Comparison of ENCODE assay signal across 21 cellular contexts in the genomic region with DNA sequence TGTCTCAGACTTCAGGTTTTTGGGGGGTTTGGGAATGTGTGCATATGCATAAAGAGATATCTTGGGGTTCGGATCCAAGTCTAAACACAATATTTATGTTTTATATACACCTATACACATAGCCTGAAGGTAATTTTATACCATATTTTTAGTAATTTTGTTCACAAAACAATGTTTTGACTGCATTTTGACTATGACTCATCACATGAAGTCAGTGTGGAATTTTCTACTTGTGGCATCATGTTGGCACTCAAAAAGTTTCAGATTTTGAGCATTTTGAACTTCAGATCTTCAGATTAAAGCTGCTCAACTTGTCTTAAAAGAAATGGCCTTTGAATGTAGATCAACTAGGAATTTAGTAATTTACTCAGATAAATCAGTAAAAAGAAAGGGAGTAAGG.
DNase-seq lines count a peak whose midpoint lies in the region; ATAC-seq, FAIRE-seq and TF ChIP-seq lines count a peak whose summit lies in the region.
"Had no signal": no experiment of that assay in that cellular context is flagged by ENCODE, and none has a peak within 500 bp of the region (broad histone marks: within the 10 kb centered on the region; RNA-seq: fewer than 3 reads in every experiment).

No MANE protein-coding gene starts in this region.

- H3K4me1 ChIP-seq in astrocyte (ENCODE audit: insufficient read depth, low read length) (peaks cover 11% of the 10 kb centered on the region), keratinocyte (ENCODE audit: control insufficient read depth, extremely low read depth, insufficient read depth, low read length) (peaks cover 20% of the 10 kb centered on the region), neuronal stem cell (ENCODE audit: control insufficient read depth in 2 of 2, insufficient read depth in 1 of 2, low read depth in 1 of 2, low read length in 2 of 2) (peaks cover 3 to 16% of the 10 kb centered on the region in 2 donors)
- H3K4me1 ChIP-seq: A549, BE2C had no signal

- TF ChIP-seq CTCF in astrocyte (IDR thresholded peaks at IDR 0.05; ENCODE audit: insufficient read depth, low read depth, low read length) (no peak), bronchial epithelial cell (IDR thresholded peaks at IDR 0.05; ENCODE audit: insufficient read depth, low read length, severe bottlenecking) (no peak), fibroblast of pulmonary artery (IDR thresholded peaks at IDR 0.05; ENCODE audit: low read length, missing control alignments) (no peak), keratinocyte (optimal IDR thresholded peaks at IDR 0.05 in 1 of 3, IDR thresholded peaks at IDR 0.05 in 1 of 3, conservative IDR thresholded peaks at IDR 0.05 in 1 of 3; ENCODE audit: extremely low read depth in 1 of 3, insufficient read depth in 2 of 3, low read length in 3 of 3) (no peak)

- ATAC-seq in GM18909 (IDR thresholded peaks at IDR 0.05; ENCODE audit: poor library complexity, unreplicated experiment) = no peak
- ATAC-seq: A549; CD8-positive, alpha-beta T cell had no signal

- peak overlapping the region; percentile 94 for H3K27ac Mint-ChIP-seq in astrocyte (ENCODE audit: unreplicated experiment)
- H3K27ac Mint-ChIP-seq: CD8-positive, alpha-beta T cell; HFFc6 had no signal

- H2BK120ac ChIP-seq in neuronal stem cell (ENCODE audit: low read depth, low read length) = no peak overlapping the region

- H2AK5ac ChIP-seq in neuronal stem cell (ENCODE audit: low read depth, low read length) = no peak overlapping the region

- no peak overlapping the region for H3K18ac ChIP-seq in neuronal stem cell (ENCODE audit: low read length)

- intact Hi-C loops in posterior vena cava (cut with DNase I) = no loop called here

- peaks cover 8% of the 10 kb centered on the region for H3K9me3 Mint-ChIP-seq in astrocyte (ENCODE audit: unreplicated experiment)

- peaks cover 31% of the 10 kb centered on the region for H3K4me1 Mint-ChIP-seq in astrocyte (ENCODE audit: low read depth, unreplicated experiment)

- no peak overlapping the region for H3K4me3 Mint-ChIP-seq in astrocyte (ENCODE audit: unreplicated experiment)
- H3K4me3 Mint-ChIP-seq: CD8-positive, alpha-beta T cell; HFFc6 had no signal

- H2BK5ac ChIP-seq in neuronal stem cell (ENCODE audit: low read length) = no peak overlapping the region

- H3K4ac ChIP-seq in neuronal stem cell (ENCODE audit: low read length) = no peak overlapping the region

- DNase-seq in astrocyte (ENCODE audit: low read depth) = peak; percentile 20
- peak; percentile 8 for DNase-seq in bronchial epithelial cell (ENCODE audit: low read depth)
- DNase-seq in fibroblast of pulmonary artery (ENCODE audit: low read depth) = peak; percentile 6
- DNase-seq in keratinocyte (ENCODE audit: low read depth, low spot score) = peak; percentile 15
- DNase-seq in NCI-H82 (lab: John Stamatoyannopoulos, UW) = no peak
- DNase-seq in neuronal stem cell (ENCODE audit: low spot score) = no peak
- no peak for DNase-seq in posterior vena cava (ENCODE audit: low spot score)
- DNase-seq: BE2C; CD8-positive, alpha-beta T cell; COR-L47; DMS153; DND-41; GDM1; HCEC 1CT; HFFc6 had no signal

- WGBS in neuronal stem cell (ENCODE audit: extremely low coverage in 2 of 2, insufficient read length in 2 of 2, insufficient replicate concordance in 1 of 2), 2 donors = no CpG with 5 or more reads among the region's 1 CpG

- H3K27me3 ChIP-seq in astrocyte (ENCODE audit: insufficient read depth, low read length) = no peaks in the 10 kb centered on the region
- no peaks in the 10 kb centered on the region for H3K27me3 ChIP-seq in bronchial epithelial cell (ENCODE audit: control insufficient read depth, insufficient read depth, low read length)
- H3K27me3 ChIP-seq in keratinocyte (ENCODE audit: control insufficient read depth, extremely low read depth, insufficient read depth, low read length) = no peaks in the 10 kb centered on the region
- no peaks in the 10 kb centered on the region for H3K27me3 ChIP-seq in neuronal stem cell (ENCODE audit: control insufficient read depth in 3 of 3, insufficient read depth in 3 of 3, low read depth in 1 of 3, low read length in 3 of 3)
- H3K27me3 ChIP-seq: BE2C had no signal

- FAIRE-seq in astrocyte (lab: Jason Lieb, UNC) = no peak
- no peak for FAIRE-seq in bronchial epithelial cell (lab: Jason Lieb, UNC)
- no peak for FAIRE-seq in keratinocyte (lab: Jason Lieb, UNC)
- FAIRE-seq: A549, D721Med, GM12892 had no signal

- no peak overlapping the region for H4K91ac ChIP-seq in neuronal stem cell (ENCODE audit: low read depth, low read length, poor library complexity)

- H4K20me1 ChIP-seq in astrocyte (ENCODE audit: insufficient read depth, low read length) = no peaks in the 10 kb centered on the region
- no peaks in the 10 kb centered on the region for H4K20me1 ChIP-seq in keratinocyte (ENCODE audit: control insufficient read depth, extremely low read depth, insufficient read depth, low read length)

- H3K4me3 ChIP-seq in astrocyte (ENCODE audit: insufficient read depth, low read depth, low read length) (no peak overlapping the region), bronchial epithelial cell (ENCODE audit: low read depth, low read length) (no peak overlapping the region), fibroblast of pulmonary artery (replicated peaks; ENCODE audit: low read depth, low read length) (no peak overlapping the region), keratinocyte (ENCODE audit: control insufficient read depth in 2 of 3, extremely low read depth in 1 of 3, insufficient read depth in 2 of 3, low read depth in 1 of 3, low read length in 3 of 3) (peak overlapping the region in 1 of 3 experiments; percentile 22), neuronal stem cell (ENCODE audit: low read length in 2 of 2) (no peak overlapping the region)
- H3K4me3 ChIP-seq: A549 had no signal

- no peak overlapping the region for H2AFZ ChIP-seq in astrocyte (ENCODE audit: low read depth, low read length)
- H2AFZ ChIP-seq in keratinocyte (ENCODE audit: control insufficient read depth, low read length) = peak overlapping the region; percentile 46
- H2AFZ ChIP-seq in neuronal stem cell (ENCODE audit: low read length) = no peak overlapping the region

- H3K4me2 ChIP-seq in astrocyte (ENCODE audit: low read length) = peak overlapping the region; percentile 24
- peak overlapping the region; percentile 48 for H3K4me2 ChIP-seq in keratinocyte (ENCODE audit: control insufficient read depth, extremely low read depth, insufficient read depth, low read depth, low read length)
- no peak overlapping the region for H3K4me2 ChIP-seq in neuronal stem cell (ENCODE audit: insufficient read depth, low read length, poor library complexity, severe bottlenecking)
- H3K4me2 ChIP-seq: A549 had no signal

- no peaks in the 10 kb centered on the region for H3K27me3 Mint-ChIP-seq in astrocyte (ENCODE audit: low read depth, unreplicated experiment)

- dilution Hi-C loops in keratinocyte (cut with MboI; ENCODE audit: extremely low pct_ligation_motif_present, low sequenced_read_pairs) = no loop called here

- H3K79me1 ChIP-seq in neuronal stem cell (ENCODE audit: low read depth, low read length) = no peaks in the 10 kb centered on the region

- H3K36me3 Mint-ChIP-seq in astrocyte (ENCODE audit: low read depth, unreplicated experiment) = peaks cover 2% of the 10 kb centered on the region
- H3K36me3 Mint-ChIP-seq: CD8-positive, alpha-beta T cell had no signal

- H2BK12ac ChIP-seq in neuronal stem cell (ENCODE audit: low read length) = no peak overlapping the region

- H3K9me3 ChIP-seq in astrocyte (ENCODE audit: insufficient read depth, low read depth, low read length) (no peaks in the 10 kb centered on the region), keratinocyte (ENCODE audit: control insufficient read depth, low read depth, low read length) (no peaks in the 10 kb centered on the region), neuronal stem cell (replicated peaks in 1 of 2; ENCODE audit: control insufficient read depth in 2 of 2, insufficient read depth in 1 of 2, low read depth in 1 of 2, low read length in 2 of 2) (peaks cover 0 to 2% of the 10 kb centered on the region in 2 donors)
- H3K9me3 ChIP-seq: A549, BE2C had no signal

- H3K79me2 ChIP-seq in astrocyte (ENCODE audit: insufficient read depth, low read length) (no peaks in the 10 kb centered on the region), keratinocyte (ENCODE audit: control insufficient read depth, insufficient read depth, low read length) (no peaks in the 10 kb centered on the region)

- H3K27ac ChIP-seq in astrocyte (ENCODE audit: low read depth, low read length) (no peak overlapping the region), keratinocyte (ENCODE audit: control insufficient read depth, insufficient read depth, low read length) (peak overlapping the region; percentile 14), neuronal stem cell (replicated peaks; ENCODE audit: low read length) (no peak overlapping the region)
- H3K27ac ChIP-seq: A549, C4-2B, HL-60 had no signal

- H3K9ac ChIP-seq in astrocyte (ENCODE audit: low read length) = no peak overlapping the region
- H3K9ac ChIP-seq in keratinocyte (ENCODE audit: control insufficient read depth, extremely low read depth, insufficient read depth, low read length) = no peak overlapping the region
- no peak overlapping the region for H3K9ac ChIP-seq in neuronal stem cell (ENCODE audit: low read depth, low read length, poor library complexity)

- H4K8ac ChIP-seq in neuronal stem cell (ENCODE audit: low read depth, low read length) = no peak overlapping the region

- H3K23ac ChIP-seq in neuronal stem cell (ENCODE audit: low read depth, low read length, poor library complexity) = no peak overlapping the region

- H3K36me3 ChIP-seq in astrocyte (ENCODE audit: insufficient read depth, low read length) (no peaks in the 10 kb centered on the region), bronchial epithelial cell (ENCODE audit: control insufficient read depth, insufficient read depth, low read length) (no peaks in the 10 kb centered on the region), keratinocyte (ENCODE audit: control insufficient read depth in 2 of 2, extremely low read depth in 1 of 2, insufficient read depth in 2 of 2, low read length in 2 of 2) (no peaks in the 10 kb centered on the region), neuronal stem cell (replicated peaks in 1 of 2; ENCODE audit: control insufficient read depth in 2 of 2, insufficient read depth in 2 of 2, low read length in 2 of 2) (no peaks in the 10 kb centered on the region)
- H3K36me3 ChIP-seq: BE2C had no signal

- no peak overlapping the region for H3K14ac ChIP-seq in neuronal stem cell (ENCODE audit: low read length)

- no peak overlapping the region for H2BK15ac ChIP-seq in neuronal stem cell (ENCODE audit: low read length)

- no peaks in the 10 kb centered on the region for H3K9me1 ChIP-seq in keratinocyte (ENCODE audit: control insufficient read depth, extremely low read depth, insufficient read depth, low read length)

Comparison
In these comparisons a context has a peak if more than half of its experiments do, and no peak if none do; other contexts are left out.
1. DNase-seq: peak in astrocyte (single experiment), bronchial epithelial cell (single experiment), fibroblast of pulmonary artery (single experiment) and keratinocyte (single experiment); none in NCI-H82 (single experiment), neuronal stem cell (single experiment) and posterior vena cava (single experiment).